In genomic region chr14:88189840-88190191, GRCh38 we compare ENCODE assay signal across 17 cellular contexts.
DNase-seq lines count a peak whose midpoint lies in the region; ATAC-seq and TF ChIP-seq lines count a peak whose summit lies in the region.
"Had no signal": no experiment of that assay in that cellular context is flagged by ENCODE, and none has a peak within 500 bp of the region (broad histone marks: within the 10 kb centered on the region; RNA-seq: fewer than 3 reads in every experiment).

No MANE protein-coding gene starts in this region.

- H4K20me1 ChIP-seq in smooth muscle cell (ENCODE audit: low read depth) = no peaks in the 10 kb centered on the region

- CTCF ChIA-PET in activated CD8-positive, alpha-beta memory T cell treated with anti-CD3 and anti-CD28 coated beads, Interleukin-2, amount 10 ng/mL, durations not matched to agents 7 days and 5 days (lab: Charles Lee) = interaction anchor here (0.6 to 4.3 kb wide), 24 partner anchors 9 to 603 kb away, joined by 3 to 22 read pairs (median 4); partner anchors contain the start of gene EML5

- peaks cover 4% of the 10 kb centered on the region for H3K4me1 Mint-ChIP-seq in activated CD8-positive, alpha-beta memory T cell treated with anti-CD3 and anti-CD28 coated beads, Interleukin-2, amount 10 ng/mL, durations not matched to agents 7 days and 5 days
- H3K4me1 Mint-ChIP-seq in brain = peaks cover 41% of the 10 kb centered on the region

- no peak overlapping the region for H2AFZ ChIP-seq in smooth muscle cell (ENCODE audit: low read depth)

- peak overlapping the region; percentile 35 for H3K4me3 ChIP-seq in smooth muscle cell
- H3K4me3 ChIP-seq: thyroid gland had no signal

- no peaks in the 10 kb centered on the region for H3K9me3 Mint-ChIP-seq in activated CD8-positive, alpha-beta memory T cell treated with anti-CD3 and anti-CD28 coated beads, Interleukin-2, amount 10 ng/mL, durations not matched to agents 7 days and 5 days (ENCODE audit: low read depth)
- H3K9me3 Mint-ChIP-seq in brain = no peaks in the 10 kb centered on the region
- H3K9me3 Mint-ChIP-seq: activated naive CD4-positive, alpha-beta T cell treated with anti-CD3 and anti-CD28 coated beads for 36 hours; CD8-positive, alpha-beta memory T cell; dendritic cell treated with granulocyte-macrophage colony-stimulating factor and Interleukin-4, amounts not matched to agents 40 ng/mL and 50 ng/mL, for 4 days; naive thymus-derived CD4-positive, alpha-beta T cell; stimulated activated naive CD8-positive, alpha-beta T cell treated with anti-CD3 and anti-CD28 coated beads, Interleukin-15, Interleukin-2, amounts not matched to agents 100 ng/mL and 50 ng/mL, for 24 hours had no signal

- H3K27me3 Mint-ChIP-seq in activated CD8-positive, alpha-beta memory T cell treated with anti-CD3 and anti-CD28 coated beads, Interleukin-2, amount 10 ng/mL, durations not matched to agents 7 days and 5 days = peaks cover 22% of the 10 kb centered on the region
- no peaks in the 10 kb centered on the region for H3K27me3 Mint-ChIP-seq in brain

- H3K4me3 Mint-ChIP-seq in activated CD8-positive, alpha-beta memory T cell treated with anti-CD3 and anti-CD28 coated beads, Interleukin-2, amount 10 ng/mL, durations not matched to agents 7 days and 5 days = no peak overlapping the region
- no peak overlapping the region for H3K4me3 Mint-ChIP-seq in brain
- H3K4me3 Mint-ChIP-seq: activated naive CD4-positive, alpha-beta T cell treated with anti-CD3 and anti-CD28 coated beads for 36 hours; dendritic cell treated with granulocyte-macrophage colony-stimulating factor and Interleukin-4, amounts not matched to agents 40 ng/mL and 50 ng/mL, for 4 days; stimulated activated naive CD8-positive, alpha-beta T cell treated with anti-CD3 and anti-CD28 coated beads, Interleukin-15, Interleukin-2, amounts not matched to agents 100 ng/mL and 50 ng/mL, for 24 hours had no signal

- peaks cover 10% of the 10 kb centered on the region for H3F3A ChIP-seq in smooth muscle cell (ENCODE audit: low read depth)

- H3K79me2 ChIP-seq in smooth muscle cell (ENCODE audit: low read depth) = no peaks in the 10 kb centered on the region

- no peaks in the 10 kb centered on the region for H3K27me3 ChIP-seq in smooth muscle cell (ENCODE audit: low read depth)
- H3K27me3 ChIP-seq: right lobe of liver, thyroid gland had no signal

- no peaks in the 10 kb centered on the region for H3K9me3 ChIP-seq in smooth muscle cell (replicated peaks; ENCODE audit: low read depth)
- H3K9me3 ChIP-seq: right lobe of liver, SK-N-SH, thyroid gland had no signal

- H3K4me1 ChIP-seq in smooth muscle cell (ENCODE audit: low read depth) = peaks cover 27% of the 10 kb centered on the region

- H3K36me3 ChIP-seq in smooth muscle cell (ENCODE audit: low read depth) = no peaks in the 10 kb centered on the region
- H3K36me3 ChIP-seq: right lobe of liver, thyroid gland had no signal

- 17% methylated on average over 2 of the region's 2 CpGs for WGBS in smooth muscle cell (ENCODE audit: low lambda C conversion rate)

- H3K27ac ChIP-seq in smooth muscle cell (ENCODE audit: low read depth) = no peak overlapping the region
- H3K27ac ChIP-seq: right lobe of liver, thyroid gland had no signal

- H3K9ac ChIP-seq in smooth muscle cell (ENCODE audit: low read depth) = no peak overlapping the region
- H3K9ac ChIP-seq: SK-N-SH had no signal

- TF ChIP-seq CTCF in brain (conservative IDR thresholded peaks at IDR 0.05) (no peak), smooth muscle cell (IDR thresholded peaks at IDR 0.05; ENCODE audit: borderline replicate concordance, insufficient read depth, poor library complexity, severe bottlenecking) (no peak)

- ATAC-seq in activated CD8-positive, alpha-beta memory T cell treated with anti-CD3 and anti-CD28 coated beads, Interleukin-2, amount 10 ng/mL, durations not matched to agents 7 days and 5 days = no peak
- ATAC-seq in left lobe of liver = no peak

- no peak overlapping the region for H3K27ac Mint-ChIP-seq in activated CD8-positive, alpha-beta memory T cell treated with anti-CD3 and anti-CD28 coated beads, Interleukin-2, amount 10 ng/mL, durations not matched to agents 7 days and 5 days
- H3K27ac Mint-ChIP-seq in brain = peak overlapping the region in 3 of 5 experiments; percentile 34 to 73 (median 56)
- H3K27ac Mint-ChIP-seq: activated naive CD4-positive, alpha-beta T cell treated with anti-CD3 and anti-CD28 coated beads for 36 hours; dendritic cell treated with granulocyte-macrophage colony-stimulating factor and Interleukin-4, amounts not matched to agents 40 ng/mL and 50 ng/mL, for 4 days; naive thymus-derived CD4-positive, alpha-beta T cell; stimulated activated naive CD8-positive, alpha-beta T cell treated with anti-CD3 and anti-CD28 coated beads, Interleukin-15, Interleukin-2, amounts not matched to agents 100 ng/mL and 50 ng/mL, for 24 hours; T-helper 17 cell had no signal

- peak; percentile 11 for DNase-seq in activated CD8-positive, alpha-beta memory T cell treated with anti-CD3 and anti-CD28 coated beads, Interleukin-2, amount 10 ng/mL, durations not matched to agents 7 days and 5 days
- no peak for DNase-seq in activated CD8-positive, alpha-beta memory T cell treated with anti-CD3 and anti-CD28 coated beads, Interleukin-2, amount 50 U/mL, for 48 hours
- DNase-seq in left lobe of liver (ENCODE audit: low spot score) (peak; percentile 0), smooth muscle cell (lab: John Stamatoyannopoulos, UW; ENCODE audit: unreplicated experiment) (no peak), hypothalamus (lab: John Stamatoyannopoulos, UW) (no peak), occipital lobe (lab: John Stamatoyannopoulos, UW) (no peak), NCI-H1694 treated with DMSO at 0.1 percent for 48 hours (lab: John Stamatoyannopoulos, UW) (no peak)

- H3K36me3 Mint-ChIP-seq in activated CD8-positive, alpha-beta memory T cell treated with anti-CD3 and anti-CD28 coated beads, Interleukin-2, amount 10 ng/mL, durations not matched to agents 7 days and 5 days = no peaks in the 10 kb centered on the region
- H3K36me3 Mint-ChIP-seq in brain = peaks cover 9% of the 10 kb centered on the region
- H3K36me3 Mint-ChIP-seq: naive thymus-derived CD4-positive, alpha-beta T cell had no signal

- peak overlapping the region; percentile 79 for H3K4me2 ChIP-seq in smooth muscle cell

Comparison
In these comparisons a context has a peak if more than half of its experiments do, and no peak if none do; other contexts are left out.
1. DNase-seq: peak in activated CD8-positive, alpha-beta memory T cell treated with anti-CD3 and anti-CD28 coated beads, Interleukin-2, amount 10 ng/mL, durations not matched to agents 7 days and 5 days (single experiment) and left lobe of liver (single experiment); none in activated CD8-positive, alpha-beta memory T cell treated with anti-CD3 and anti-CD28 coated beads, Interleukin-2, amount 50 U/mL, for 48 hours (single experiment), smooth muscle cell (single experiment), hypothalamus (0 of 51), occipital lobe (single experiment) and NCI-H1694 treated with DMSO at 0.1 percent for 48 hours (single experiment).